ENCODE assay signal across 1 cellular context in the genomic region with DNA sequence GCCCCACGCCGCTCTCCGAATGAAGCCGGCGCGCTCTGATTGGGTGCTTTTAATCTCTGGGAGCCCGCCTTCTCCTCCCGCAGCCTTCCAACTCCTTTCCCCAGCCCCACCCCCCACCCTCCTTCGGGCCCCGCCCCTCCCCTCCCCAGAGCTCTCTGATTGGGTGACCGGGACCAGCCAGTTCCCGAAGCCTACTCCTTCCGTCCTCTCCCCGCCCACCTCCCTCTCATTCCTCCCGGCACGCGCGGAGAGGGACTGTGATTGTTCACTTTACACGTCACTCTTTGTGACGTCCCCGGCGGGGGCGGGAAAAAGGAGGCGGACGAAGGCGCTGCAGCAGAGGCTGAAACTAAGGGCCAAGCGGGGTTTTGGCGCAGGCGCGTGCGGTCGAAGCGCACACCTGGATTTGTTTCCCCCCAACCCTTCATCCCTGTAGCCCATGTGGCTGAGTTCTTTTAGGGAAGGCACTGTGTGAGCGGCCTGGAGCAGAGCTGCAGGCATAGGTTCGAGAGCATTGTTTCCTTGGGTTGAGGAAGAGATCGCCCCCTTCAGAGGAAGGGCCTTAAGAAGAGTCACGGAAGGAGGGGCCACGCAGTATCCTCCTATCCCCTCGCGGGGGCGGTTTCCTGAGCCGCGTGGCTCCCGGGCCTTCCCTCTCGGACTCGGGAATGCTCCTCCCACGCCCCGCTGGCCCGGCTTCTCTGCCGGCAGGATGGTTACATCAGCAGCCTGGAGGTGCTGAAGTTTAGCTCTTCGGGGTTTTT.
TF ChIP-seq lines count a peak whose summit lies in the region.

TSS of gene MEX3C (minus strand) at position 21 of the 764 bp plus-strand sequence. CDS start 361 bp downstream, outside the sequence.

TF ChIP-seq in K562, 482 proteins besides CTCF, POLR2A, EP300 and RAD21 (continued from another document and continues in another):
- TF ChIP-seq, protein P1, sequence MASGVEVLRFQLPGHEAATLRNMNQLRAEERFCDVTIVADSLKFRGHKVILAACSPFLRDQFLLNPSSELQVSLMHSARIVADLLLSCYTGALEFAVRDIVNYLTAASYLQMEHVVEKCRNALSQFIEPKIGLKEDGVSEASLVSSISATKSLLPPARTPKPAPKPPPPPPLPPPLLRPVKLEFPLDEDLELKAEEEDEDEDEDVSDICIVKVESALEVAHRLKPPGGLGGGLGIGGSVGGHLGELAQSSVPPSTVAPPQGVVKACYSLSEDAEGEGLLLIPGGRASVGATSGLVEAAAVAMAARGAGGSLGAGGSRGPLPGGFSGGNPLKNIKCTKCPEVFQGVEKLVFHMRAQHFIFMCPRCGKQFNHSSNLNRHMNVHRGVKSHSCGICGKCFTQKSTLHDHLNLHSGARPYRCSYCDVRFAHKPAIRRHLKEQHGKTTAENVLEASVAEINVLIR (CRISPR knock-in tag; IDR thresholded peaks at IDR 0.05): peak; percentile 81
- peak; percentile 32; the same call in 1 of the 2 replicates for TF ChIP-seq RB1 (IDR thresholded peaks at IDR 0.05; ENCODE audit: low read depth)
- no peak for TF ChIP-seq STAT5B (CRISPR knock-in tag; IDR thresholded peaks at IDR 0.05)
- TF ChIP-seq TAL1 (IDR thresholded peaks at IDR 0.05): no peak
- TF ChIP-seq RFX1 (IDR thresholded peaks at IDR 0.05): no peak
- TF ChIP-seq MBD1 (CRISPR knock-in tag; IDR thresholded peaks at IDR 0.05): no peak
- no peak for TF ChIP-seq SNRNP70 (optimal IDR thresholded peaks at IDR 0.05; ENCODE audit: low read depth, low read length)
- TF ChIP-seq SOX6 (IDR thresholded peaks at IDR 0.05): 0 out of 2 replicates have a peak, but pooled peaks have one; percentile 38
- no peak for TF ChIP-seq SMAD1 (IDR thresholded peaks at IDR 0.05; ENCODE audit: low read depth, low read length, partially characterized antibody)
- TF ChIP-seq ZFP91 (CRISPR knock-in tag; IDR thresholded peaks at IDR 0.05): no peak
- peak; percentile 46; the same call in 1 of the 2 replicates for TF ChIP-seq ATF4 (CRISPR knock-in tag; IDR thresholded peaks at IDR 0.05)
- no peak for TF ChIP-seq MAFG (tag; conservative IDR thresholded peaks at IDR 0.05)
- no peak for TF ChIP-seq ZNF23 (CRISPR knock-in tag; IDR thresholded peaks at IDR 0.05)
- TF ChIP-seq HLTF (IDR thresholded peaks at IDR 0.05): no peak
- TF ChIP-seq SMARCA4 (IDR thresholded peaks at IDR 0.05): 0 out of 2 replicates have a peak, but pooled peaks have one; percentile 54
- no peak for TF ChIP-seq U2AF1 (optimal IDR thresholded peaks at IDR 0.05; ENCODE audit: low read depth, low read length)
- no peak for TF ChIP-seq RBM14 (IDR thresholded peaks at IDR 0.05; ENCODE audit: borderline replicate concordance, insufficient read depth, low read depth, low read length)
- no peak for TF ChIP-seq PPARD (CRISPR knock-in tag; IDR thresholded peaks at IDR 0.05)
- no peak for TF ChIP-seq ZNF785 (CRISPR knock-in tag; IDR thresholded peaks at IDR 0.05)
- no peak for TF ChIP-seq ARHGAP35 (IDR thresholded peaks at IDR 0.05; ENCODE audit: partially characterized antibody)
- TF ChIP-seq ZNF445 (CRISPR knock-in tag; IDR thresholded peaks at IDR 0.05; ENCODE audit: low read depth): no peak
- TF ChIP-seq, protein P2, sequence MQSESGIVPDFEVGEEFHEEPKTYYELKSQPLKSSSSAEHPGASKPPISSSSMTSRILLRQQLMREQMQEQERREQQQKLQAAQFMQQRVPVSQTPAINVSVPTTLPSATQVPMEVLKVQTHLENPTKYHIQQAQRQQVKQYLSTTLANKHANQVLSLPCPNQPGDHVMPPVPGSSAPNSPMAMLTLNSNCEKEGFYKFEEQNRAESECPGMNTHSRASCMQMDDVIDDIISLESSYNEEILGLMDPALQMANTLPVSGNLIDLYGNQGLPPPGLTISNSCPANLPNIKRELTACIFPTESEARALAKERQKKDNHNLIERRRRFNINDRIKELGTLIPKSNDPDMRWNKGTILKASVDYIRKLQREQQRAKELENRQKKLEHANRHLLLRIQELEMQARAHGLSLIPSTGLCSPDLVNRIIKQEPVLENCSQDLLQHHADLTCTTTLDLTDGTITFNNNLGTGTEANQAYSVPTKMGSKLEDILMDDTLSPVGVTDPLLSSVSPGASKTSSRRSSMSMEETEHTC (IDR thresholded peaks at IDR 0.05): no peak
- TF ChIP-seq ZNF175 (CRISPR knock-in tag; IDR thresholded peaks at IDR 0.05; ENCODE audit: low read depth): no peak
- TF ChIP-seq ZNF140 (CRISPR knock-in tag; IDR thresholded peaks at IDR 0.05): no peak
- peak; percentile 85 for TF ChIP-seq ZFX (CRISPR knock-in tag; IDR thresholded peaks at IDR 0.05)
- TF ChIP-seq SNIP1 (IDR thresholded peaks at IDR 0.05; ENCODE audit: low read depth): no peak
- no peak; the same call in 1 of the 2 replicates for TF ChIP-seq ZNF644 (tag; IDR thresholded peaks at IDR 0.05; ENCODE audit: low read depth)
- TF ChIP-seq KLF16 (IDR thresholded peaks at IDR 0.05): 0 out of 2 replicates have a peak, but pooled peaks have one; percentile 19
- no peak for TF ChIP-seq RBM15 (IDR thresholded peaks at IDR 0.05; ENCODE audit: insufficient read depth, low read length)
- TF ChIP-seq ZNF699 (CRISPR knock-in tag; IDR thresholded peaks at IDR 0.05; ENCODE audit: insufficient replicate concordance): no peak
- TF ChIP-seq SETDB1 (IDR thresholded peaks at IDR 0.05; ENCODE audit: low read length): no peak
- no peak for TF ChIP-seq CHD4 (IDR thresholded peaks at IDR 0.05; ENCODE audit: insufficient read depth, insufficient replicate concordance, low read depth, low read length, poor library complexity, severe bottlenecking)
- TF ChIP-seq, protein P3, sequence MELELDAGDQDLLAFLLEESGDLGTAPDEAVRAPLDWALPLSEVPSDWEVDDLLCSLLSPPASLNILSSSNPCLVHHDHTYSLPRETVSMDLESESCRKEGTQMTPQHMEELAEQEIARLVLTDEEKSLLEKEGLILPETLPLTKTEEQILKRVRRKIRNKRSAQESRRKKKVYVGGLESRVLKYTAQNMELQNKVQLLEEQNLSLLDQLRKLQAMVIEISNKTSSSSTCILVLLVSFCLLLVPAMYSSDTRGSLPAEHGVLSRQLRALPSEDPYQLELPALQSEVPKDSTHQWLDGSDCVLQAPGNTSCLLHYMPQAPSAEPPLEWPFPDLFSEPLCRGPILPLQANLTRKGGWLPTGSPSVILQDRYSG (tag; conservative IDR thresholded peaks at IDR 0.05; ENCODE audit: low read depth): no peak
- TF ChIP-seq KDM2B (CRISPR knock-in tag; IDR thresholded peaks at IDR 0.05): no peak
- no peak for TF ChIP-seq NCOA6 (IDR thresholded peaks at IDR 0.05)
- TF ChIP-seq, protein P4, sequence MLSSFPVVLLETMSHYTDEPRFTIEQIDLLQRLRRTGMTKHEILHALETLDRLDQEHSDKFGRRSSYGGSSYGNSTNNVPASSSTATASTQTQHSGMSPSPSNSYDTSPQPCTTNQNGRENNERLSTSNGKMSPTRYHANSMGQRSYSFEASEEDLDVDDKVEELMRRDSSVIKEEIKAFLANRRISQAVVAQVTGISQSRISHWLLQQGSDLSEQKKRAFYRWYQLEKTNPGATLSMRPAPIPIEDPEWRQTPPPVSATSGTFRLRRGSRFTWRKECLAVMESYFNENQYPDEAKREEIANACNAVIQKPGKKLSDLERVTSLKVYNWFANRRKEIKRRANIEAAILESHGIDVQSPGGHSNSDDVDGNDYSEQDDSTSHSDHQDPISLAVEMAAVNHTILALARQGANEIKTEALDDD (IDR thresholded peaks at IDR 0.05): no peak
- no peak for TF ChIP-seq PCBP1 (IDR thresholded peaks at IDR 0.05; ENCODE audit: low read depth, low read length, poor library complexity, severe bottlenecking)
- no peak for TF ChIP-seq LARP7 (IDR thresholded peaks at IDR 0.05)
- TF ChIP-seq ZBTB33 (CRISPR knock-in tag; IDR thresholded peaks at IDR 0.05): no peak
- TF ChIP-seq, protein P5, sequence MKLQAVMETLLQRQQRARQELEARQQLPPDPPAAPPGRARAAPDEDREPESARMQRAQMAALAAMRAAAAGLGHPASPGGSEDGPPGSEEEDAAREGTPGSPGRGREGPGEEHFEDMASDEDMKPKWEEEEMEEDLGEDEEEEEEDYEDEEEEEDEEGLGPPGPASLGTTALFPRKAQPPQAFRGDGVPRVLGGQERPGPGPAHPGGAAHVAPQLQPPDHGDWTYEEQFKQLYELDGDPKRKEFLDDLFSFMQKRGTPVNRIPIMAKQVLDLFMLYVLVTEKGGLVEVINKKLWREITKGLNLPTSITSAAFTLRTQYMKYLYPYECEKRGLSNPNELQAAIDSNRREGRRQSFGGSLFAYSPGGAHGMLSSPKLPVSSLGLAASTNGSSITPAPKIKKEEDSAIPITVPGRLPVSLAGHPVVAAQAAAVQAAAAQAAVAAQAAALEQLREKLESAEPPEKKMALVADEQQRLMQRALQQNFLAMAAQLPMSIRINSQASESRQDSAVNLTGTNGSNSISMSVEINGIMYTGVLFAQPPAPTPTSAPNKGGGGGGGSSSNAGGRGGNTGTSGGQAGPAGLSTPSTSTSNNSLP (IDR thresholded peaks at IDR 0.05; ENCODE audit: borderline replicate concordance, low read depth, low read length): no peak
- TF ChIP-seq RREB1 (CRISPR knock-in tag; IDR thresholded peaks at IDR 0.05): no peak
